ENCODE assay signal across 21 cellular contexts in the genomic region with DNA sequence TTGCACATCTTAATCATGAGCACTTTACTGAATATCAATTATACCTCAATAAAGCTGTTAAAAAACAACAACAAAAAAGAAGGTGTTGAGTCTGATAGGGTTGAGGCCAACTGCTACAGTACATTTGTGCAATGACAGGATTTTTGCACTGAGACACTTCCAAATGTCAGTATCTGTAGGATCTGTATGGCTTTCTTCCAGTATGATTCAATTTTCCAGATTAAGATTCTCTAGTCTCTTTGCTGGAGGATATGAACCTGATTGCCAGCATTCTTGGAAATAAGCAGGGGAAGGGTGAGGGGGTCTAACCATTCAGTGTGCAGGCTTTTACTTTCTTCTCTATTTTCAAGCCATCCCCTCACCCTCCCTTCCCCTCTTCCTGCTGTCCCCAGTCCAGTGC.
DNase-seq lines count a peak whose midpoint lies in the region; ATAC-seq and TF ChIP-seq lines count a peak whose summit lies in the region.
"Had no signal": no experiment of that assay in that cellular context is flagged by ENCODE, and none has a peak within 500 bp of the region (broad histone marks: within the 10 kb centered on the region; RNA-seq: fewer than 3 reads in every experiment).

No MANE protein-coding gene starts in this region.

- 0 out of 2 replicates have a peak overlapping the region, but pooled peaks have one; percentile 4 for H3K27ac ChIP-seq in GM23248
- H3K27ac ChIP-seq in PC-9: no peak overlapping the region
- H3K27ac ChIP-seq in epithelial cell of prostate: peak overlapping the region; percentile 98
- peak overlapping the region; percentile 78 for H3K27ac ChIP-seq in smooth muscle cell (ENCODE audit: low read depth)
- H3K27ac ChIP-seq in transverse colon: no peak overlapping the region
- H3K27ac ChIP-seq: BLaER1, SK-N-MC had no signal

- in situ Hi-C loops in GM23248 (cut with MboI): no loop called here
- in situ Hi-C loops in transverse colon (cut with MboI; ENCODE audit: low pct_ligation_motif_present in 1 of 4, low pct_unique_long_range_greater_than_20kb in 1 of 4, low sequenced_read_pairs in 3 of 4): no loop called here

- H3K4me3 ChIP-seq in GM23248 (no peak overlapping the region), PC-9 (no peak overlapping the region), smooth muscle cell (no peak overlapping the region), transverse colon (no peak overlapping the region)
- H3K4me3 ChIP-seq: BLaER1, SK-N-MC had no signal

- DNase-seq in GM23248 (peak; percentile 41), PC-9 (no peak), epithelial cell of prostate (ENCODE audit: low read depth, low spot score) (no peak), smooth muscle cell (lab: John Stamatoyannopoulos, UW; ENCODE audit: unreplicated experiment) (no peak), COLO668 (lab: John Stamatoyannopoulos, UW; ENCODE audit: unreplicated experiment) (no peak), transverse colon (no peak)
- DNase-seq: CD4-positive, alpha-beta T cell; DND-41; GDM1; GOT3; HCEC 1CT; MV-4-11; NCI-H1105 treated with DMSO at 0.1 percent for 48 hours; NCI-H2029 treated with DMSO at 0.1 percent for 48 hours; NCI-H345; NCI-H524 treated with DMSO at 0.1 percent for 48 hours; SHP77; T-cell had no signal

- no peak for TF ChIP-seq POLR2A in transverse colon (IDR thresholded peaks at IDR 0.05)

- no peaks in the 10 kb centered on the region for H3K27me3 ChIP-seq in GM23248 (replicated peaks; ENCODE audit: insufficient read depth)
- no peaks in the 10 kb centered on the region for H3K27me3 ChIP-seq in PC-9 (ENCODE audit: insufficient read depth, low read depth)
- no peaks in the 10 kb centered on the region for H3K27me3 ChIP-seq in smooth muscle cell (ENCODE audit: low read depth)
- no peaks in the 10 kb centered on the region for H3K27me3 ChIP-seq in transverse colon
- H3K27me3 ChIP-seq: BLaER1 had no signal

- H4K20me1 ChIP-seq in GM23248 (ENCODE audit: insufficient read depth) (no peaks in the 10 kb centered on the region), PC-9 (ENCODE audit: insufficient read depth) (no peaks in the 10 kb centered on the region), smooth muscle cell (ENCODE audit: low read depth) (no peaks in the 10 kb centered on the region)
- H4K20me1 ChIP-seq: BLaER1 had no signal

- no peak overlapping the region for H3K9ac ChIP-seq in GM23248
- H3K9ac ChIP-seq in smooth muscle cell (ENCODE audit: low read depth): no peak overlapping the region
- H3K9ac ChIP-seq: BLaER1 had no signal

- H3K79me2 ChIP-seq in GM23248 (ENCODE audit: insufficient read depth): no peaks in the 10 kb centered on the region
- no peaks in the 10 kb centered on the region for H3K79me2 ChIP-seq in PC-9 (ENCODE audit: low read depth)
- H3K79me2 ChIP-seq in smooth muscle cell (ENCODE audit: low read depth): no peaks in the 10 kb centered on the region

- BruUV-seq in PC-9 (replicated peaks; lab: Mats Ljungman, UMichigan): no TSS peak

- intact Hi-C loops in PC-9 (cut with micrococcal nuclease; ENCODE audit: unreplicated experiment) (no loop called here), transverse colon (cut with DNase I; ENCODE audit: low total_unique reads) (no loop called here)

- H3K9me3 ChIP-seq in GM23248 (ENCODE audit: low read depth) (no peaks in the 10 kb centered on the region), PC-9 (ENCODE audit: insufficient read depth, low read depth) (peaks cover 15% of the 10 kb centered on the region; the same call in 1 of the 2 replicates), smooth muscle cell (replicated peaks; ENCODE audit: low read depth) (peaks cover 9% of the 10 kb centered on the region), transverse colon (peaks cover 6 to 8% of the 10 kb centered on the region in 2 donors)

- ATAC-seq in HG03039 (IDR thresholded peaks at IDR 0.05; ENCODE audit: unreplicated experiment): no peak
- ATAC-seq: T-cell had no signal

- H3F3A ChIP-seq in GM23248 (ENCODE audit: insufficient read depth) (peaks cover 25% of the 10 kb centered on the region), PC-9 (ENCODE audit: insufficient read depth, low read depth) (peaks cover 28% of the 10 kb centered on the region; the same call in 1 of the 2 replicates), smooth muscle cell (ENCODE audit: low read depth) (no peaks in the 10 kb centered on the region)

- H3K4me2 ChIP-seq in GM23248 (ENCODE audit: unreplicated experiment) (no peak overlapping the region), PC-9 (peak overlapping the region; percentile 9), smooth muscle cell (no peak overlapping the region)
- H3K4me2 ChIP-seq: BLaER1 had no signal

- TF ChIP-seq CTCF in PC-9 (conservative IDR thresholded peaks at IDR 0.05) (no peak), smooth muscle cell (IDR thresholded peaks at IDR 0.05; ENCODE audit: borderline replicate concordance, insufficient read depth, poor library complexity, severe bottlenecking) (no peak), transverse colon (IDR thresholded peaks at IDR 0.05) (no peak)

- H2AFZ ChIP-seq in GM23248: no peak overlapping the region
- no peak overlapping the region for H2AFZ ChIP-seq in PC-9
- no peak overlapping the region for H2AFZ ChIP-seq in smooth muscle cell (ENCODE audit: low read depth)

- POLR2A ChIA-PET in PC-9 (lab: Charles Lee; ENCODE audit: unreplicated experiment): interaction anchor here (0.6 kb wide), 1 partner anchor 8 kb away, joined by 4 read pairs; no protein-coding TSS in a partner anchor

- H3K4me1 ChIP-seq in GM23248 (ENCODE audit: insufficient read depth) (peaks cover 42% of the 10 kb centered on the region), PC-9 (replicated peaks; ENCODE audit: insufficient read depth) (peaks cover 56% of the 10 kb centered on the region), smooth muscle cell (ENCODE audit: low read depth) (peaks cover 35% of the 10 kb centered on the region), transverse colon (peaks cover 4 to 21% (median 9%) of the 10 kb centered on the region in 4 donors)

- CTCF ChIA-PET in PC-9 (lab: Charles Lee): no interaction called here

- no peak for TF ChIP-seq EP300 in transverse colon (IDR thresholded peaks at IDR 0.05; ENCODE audit: low read depth)

- H3K36me3 ChIP-seq in GM23248 (ENCODE audit: low read depth) (no peaks in the 10 kb centered on the region), PC-9 (ENCODE audit: low read depth) (no peaks in the 10 kb centered on the region), smooth muscle cell (ENCODE audit: low read depth) (peaks cover 3% of the 10 kb centered on the region), transverse colon (no peaks in the 10 kb centered on the region)
- H3K36me3 ChIP-seq: BLaER1 had no signal

- H3K9me2 ChIP-seq in GM23248 (ENCODE audit: insufficient read depth) (no peaks in the 10 kb centered on the region), PC-9 (ENCODE audit: insufficient read depth) (no peaks in the 10 kb centered on the region)

Comparison
In these comparisons a context has a peak if more than half of its experiments do, and no peak if none do; other contexts are left out.
1. H3K27ac ChIP-seq: peak in GM23248 (single experiment), epithelial cell of prostate (single experiment) and smooth muscle cell (single experiment); none in PC-9 (single experiment) and transverse colon (0 of 4).